ENCODE assay signal across 1 cellular context in the genomic region with DNA sequence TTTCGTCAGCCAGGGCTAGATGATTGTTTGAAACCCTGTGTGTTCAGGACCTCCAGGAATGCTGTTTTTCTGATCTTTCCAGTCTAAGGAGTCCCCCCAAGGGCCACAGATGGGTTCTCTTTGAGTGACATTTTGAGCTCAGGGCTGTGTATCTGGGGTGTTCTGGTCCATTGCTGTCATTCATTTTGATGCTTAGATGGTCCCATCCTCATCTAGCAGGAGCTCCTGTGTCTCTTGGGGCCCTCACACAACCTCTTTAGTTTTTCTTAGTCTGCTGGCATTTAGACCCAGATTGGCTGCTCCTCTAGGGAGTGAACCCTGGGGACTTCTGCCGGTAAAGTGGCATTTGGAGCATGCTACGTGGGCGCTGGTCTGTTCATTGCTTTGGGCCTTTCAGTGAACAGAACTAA.
TF ChIP-seq lines count a peak whose summit lies in the region.

No MANE protein-coding gene starts in this region.

TF ChIP-seq in GM12878, 131 proteins besides CTCF, POLR2A, EP300 and RAD21:
- TF ChIP-seq PBX3 (IDR thresholded peaks at IDR 0.05; ENCODE audit: insufficient replicate concordance, low read depth, low read length) (no peak), SKIL (IDR thresholded peaks at IDR 0.05; ENCODE audit: low read depth, poor library complexity, severe bottlenecking) (no peak), PAX8 (IDR thresholded peaks at IDR 0.05) (no peak), ZNF384 (IDR thresholded peaks at IDR 0.05; ENCODE audit: borderline replicate concordance, low read depth, low read length) (no peak)
